1 cellular context compared by ENCODE assay signal in genomic region chr1:45551684-45552083, GRCh38.
TF ChIP-seq lines count a peak whose summit lies in the region.

No MANE protein-coding gene starts in this region.

TF ChIP-seq in H1, 55 proteins besides CTCF, POLR2A, EP300 and RAD21:
- TF ChIP-seq CREB1 (IDR thresholded peaks at IDR 0.05) (no peak), ZNF274 (IDR thresholded peaks at IDR 0.05; ENCODE audit: borderline replicate concordance, extremely low read depth, low read length) (no peak)
